ENCODE assay signal across 8 cellular contexts in genomic region chr15:92884813-92885461, GRCh38. TPM values are rescaled to one million over a fixed set of nuclear protein-coding genes. Genes with fewer than 3 reads are reported as not detected.
A peak's percentile ranks its signal among the peaks of the same experiment; 100 is the strongest.
DNase-seq lines count a peak whose midpoint lies in the region; ATAC-seq lines count a peak whose summit lies in the region.

No MANE protein-coding gene starts in this region.

- in situ Hi-C loops in KBM-7 (cut with MboI; ENCODE audit: low pct_unique_long_range_greater_than_20kb, low sequenced_read_pairs): no loop called here

- DNase-seq in EH (ENCODE audit: low read depth) (peak; percentile 43), NAMALWA (ENCODE audit: low spot score) (peak; percentile 47), cerebellar cortex (ENCODE audit: low spot score) (peak; percentile 31), myocyte (ENCODE audit: low read depth) (peak; percentile 56), NCI-H146 (lab: John Stamatoyannopoulos, UW) (no peak), KBM-7 (no peak), NCI-H187 (lab: John Stamatoyannopoulos, UW) (no peak)

- no peak for ATAC-seq in GM19463 (IDR thresholded peaks at IDR 0.05; ENCODE audit: unreplicated experiment)

RNA-seq across cellular contexts. Expression of gene CHD2, which starts 15.2 kb away (rescaled TPM):
- total RNA-seq in myocyte: 47.7 and 52.4 TPM in 2 replicates
- 31.4 TPM for polyA plus RNA-seq in myocyte (2012)

Comparison
In these comparisons a context has a peak if more than half of its experiments do, and no peak if none do; other contexts are left out.
1. DNase-seq: peak in EH (single experiment), NAMALWA (single experiment), cerebellar cortex (single experiment) and myocyte (single experiment); none in NCI-H146 (single experiment), KBM-7 (single experiment) and NCI-H187 (0 of 2).